ENCODE assay signal across 9 cellular contexts in genomic region chrX:74537011-74537390, GRCh38.
A peak's percentile ranks its signal among the peaks of the same experiment; 100 is the strongest.
DNase-seq lines count a peak whose midpoint lies in the region; ATAC-seq and TF ChIP-seq lines count a peak whose summit lies in the region.
"Had no signal": no experiment of that assay in that cellular context is flagged by ENCODE, and none has a peak within 500 bp of the region (broad histone marks: within the 10 kb centered on the region; RNA-seq: fewer than 3 reads in every experiment).

No MANE protein-coding gene starts in this region.

- TF ChIP-seq CTCF in adrenal gland (IDR thresholded peaks at IDR 0.05): no peak

- peak overlapping the region; percentile 75 for H3K4me3 Mint-ChIP-seq in T-helper 1 cell treated with Interleukin-12 subunit alpha and Interleukin-12 subunit beta and Interleukin-4 antibody, amounts not matched to agents 30 μg/mL and 1 μg/mL, for 36 hours

- peak overlapping the region in 4 of 5 donors; percentile 58 to 89 (median 84) for H3K27ac ChIP-seq in adrenal gland
- H3K27ac ChIP-seq in temporal lobe (ENCODE audit: low read depth, low read length): peak overlapping the region; percentile 34

- no peaks in the 10 kb centered on the region for H3K9me3 ChIP-seq in adrenal gland (replicated peaks in 1 of 3)

- no peak for DNase-seq in T-helper 1 cell
- peak in 5 of 7 donors; percentile 5 to 57 (median 22) for DNase-seq in adrenal gland
- peak; percentile 24 for DNase-seq in iPS-NIHi7 (ENCODE audit: extremely low spot score)
- no peak for DNase-seq in HEK293T (ENCODE audit: extremely low spot score)
- no peak for DNase-seq in NCI-H187 (lab: John Stamatoyannopoulos, UW)
- DNase-seq: DND-41 had no signal

- intact Hi-C loops in adrenal gland (cut with DNase I): no loop called here

- ATAC-seq in GM21360 (IDR thresholded peaks at IDR 0.05; ENCODE audit: unreplicated experiment): no peak

- peaks cover 16% of the 10 kb centered on the region for H3K4me1 Mint-ChIP-seq in T-helper 1 cell treated with Interleukin-12 subunit alpha and Interleukin-12 subunit beta and Interleukin-4 antibody, amounts not matched to agents 30 μg/mL and 1 μg/mL, for 36 hours (ENCODE audit: low read depth)

- CTCF ChIA-PET in HEK293T (lab: Yijun Ruan, JAX): interaction anchor here (1.1 kb wide), 1 partner anchor 165 kb away, joined by 3 read pairs; no protein-coding TSS in a partner anchor

- no peak for TF ChIP-seq POLR2A in adrenal gland (IDR thresholded peaks at IDR 0.05)

- H3K9me3 Mint-ChIP-seq in T-helper 1 cell treated with Interleukin-12 subunit alpha and Interleukin-12 subunit beta and Interleukin-4 antibody, amounts not matched to agents 30 μg/mL and 1 μg/mL, for 36 hours: no peaks in the 10 kb centered on the region

- no peaks in the 10 kb centered on the region for H3K36me3 ChIP-seq in adrenal gland (replicated peaks in 1 of 2)

- H3K4me1 ChIP-seq in adrenal gland (replicated peaks in 1 of 2): peaks cover 0 to 5% of the 10 kb centered on the region in 2 donors

- H3K27me3 Mint-ChIP-seq in T-helper 1 cell treated with Interleukin-12 subunit alpha and Interleukin-12 subunit beta and Interleukin-4 antibody, amounts not matched to agents 30 μg/mL and 1 μg/mL, for 36 hours (ENCODE audit: low read depth): no peaks in the 10 kb centered on the region

- H3K27me3 ChIP-seq in adrenal gland: peaks cover 4% of the 10 kb centered on the region

- peaks cover 1% of the 10 kb centered on the region for H3K36me3 Mint-ChIP-seq in T-helper 1 cell treated with Interleukin-12 subunit alpha and Interleukin-12 subunit beta and Interleukin-4 antibody, amounts not matched to agents 30 μg/mL and 1 μg/mL, for 36 hours (ENCODE audit: low read depth)

- peak overlapping the region; percentile 45 for H3K27ac Mint-ChIP-seq in T-helper 1 cell treated with Interleukin-12 subunit alpha and Interleukin-12 subunit beta and Interleukin-4 antibody, amounts not matched to agents 30 μg/mL and 1 μg/mL, for 36 hours

- WGBS in adrenal gland, 4 donors: 33 to 63% (median 47%) methylated on average over 2 to 10 of the region's 10 CpGs

- POLR2A ChIA-PET in HEK293T (lab: Yijun Ruan, JAX): interaction anchor here (1.5 kb wide), 2 partner anchors 78 to 116 kb away, joined by 3 to 6 read pairs; partner anchors contain the start of genes RLIM and SLC16A2

- H3K4me3 ChIP-seq in adrenal gland: peak overlapping the region in 2 of 4 donors; percentile 25 to 49

TF ChIP-seq in HEK293T, 16 proteins besides CTCF, POLR2A, EP300 and RAD21:
- no peak for TF ChIP-seq FOXA1 (IDR thresholded peaks at IDR 0.05)
- TF ChIP-seq LEF1 (IDR thresholded peaks at IDR 0.05; ENCODE audit: borderline replicate concordance): no peak
- no peak for TF ChIP-seq FOXM1 (IDR thresholded peaks at IDR 0.05; ENCODE audit: borderline replicate concordance)
- no peak for TF ChIP-seq NFRKB (IDR thresholded peaks at IDR 0.05)
- no peak for TF ChIP-seq HDGF (IDR thresholded peaks at IDR 0.05; ENCODE audit: borderline replicate concordance)
- no peak for TF ChIP-seq SUZ12 (IDR thresholded peaks at IDR 0.05)
- no peak for TF ChIP-seq PKNOX1 (IDR thresholded peaks at IDR 0.05)
- TF ChIP-seq ARNT (IDR thresholded peaks at IDR 0.05): no peak

Comparison
In these comparisons a context has a peak if more than half of its experiments do, and no peak if none do; other contexts are left out.
1. DNase-seq: peak in adrenal gland (5 of 7) and iPS-NIHi7 (single experiment); none in T-helper 1 cell (0 of 5), HEK293T (single experiment) and NCI-H187 (0 of 2).